In genomic region chr2:179692610-179693009, GRCh38 we compare ENCODE assay signal across 30 cellular contexts.
DNase-seq lines count a peak whose midpoint lies in the region; ATAC-seq, FAIRE-seq and TF ChIP-seq lines count a peak whose summit lies in the region.
"Had no signal": no experiment of that assay in that cellular context is flagged by ENCODE, and none has a peak within 500 bp of the region (broad histone marks: within the 10 kb centered on the region; RNA-seq: fewer than 3 reads in every experiment).

No MANE protein-coding gene starts in this region.

- H2BK15ac ChIP-seq in mesendoderm (replicated peaks; ENCODE audit: low read depth) = no peak overlapping the region

- WGBS in mesendoderm (ENCODE audit: extremely low coverage, insufficient coverage, low lambda C conversion rate) = no CpG with 5 or more reads among the region's 1 CpG

- no peak for FAIRE-seq in bronchial epithelial cell (lab: Jason Lieb, UNC)
- FAIRE-seq: endometrium had no signal

- no peak overlapping the region for H2AK5ac ChIP-seq in mesendoderm (ENCODE audit: low read length)

- no peak overlapping the region for H3K9ac ChIP-seq in mesendoderm (ENCODE audit: low read length)
- H3K9ac ChIP-seq: neural progenitor cell, parathyroid adenoma had no signal

- H3K79me1 ChIP-seq in mesendoderm (ENCODE audit: low read length) = no peaks in the 10 kb centered on the region

- no peak for TF ChIP-seq CTCF in bronchial epithelial cell (IDR thresholded peaks at IDR 0.05; ENCODE audit: insufficient read depth, low read length, severe bottlenecking)
- TF ChIP-seq CTCF in brain microvascular endothelial cell (IDR thresholded peaks at IDR 0.05; ENCODE audit: low read depth, low read length, missing control alignments) = no peak

- H3K56ac ChIP-seq in mesendoderm (ENCODE audit: low read length) = no peak overlapping the region

- H3K4me1 ChIP-seq in mesendoderm (ENCODE audit: control insufficient read depth, low read depth, low read length) = no peaks in the 10 kb centered on the region
- H3K4me1 ChIP-seq: esophagus muscularis mucosa, neural progenitor cell, parathyroid adenoma, right atrium auricular region had no signal

- H2BK5ac ChIP-seq in mesendoderm (ENCODE audit: low read length) = no peak overlapping the region

- intact Hi-C loops in left colon (cut with DNase I, micrococcal nuclease) = no loop called here

- H3K27ac ChIP-seq in mesendoderm (ENCODE audit: low read depth, low read length) = no peak overlapping the region
- no peak overlapping the region for H3K27ac ChIP-seq in brain microvascular endothelial cell
- H3K27ac ChIP-seq: C4-2B, esophagus muscularis mucosa, neural progenitor cell, parathyroid adenoma, right atrium auricular region had no signal

- H3K4me3 ChIP-seq in bronchial epithelial cell (ENCODE audit: low read depth, low read length) (no peak overlapping the region), mesendoderm (ENCODE audit: low read length) (no peak overlapping the region), brain microvascular endothelial cell (ENCODE audit: low read depth, low read length) (no peak overlapping the region)
- H3K4me3 ChIP-seq: esophagus muscularis mucosa, neural progenitor cell, right atrium auricular region had no signal

- H3K36me3 ChIP-seq in bronchial epithelial cell (ENCODE audit: control insufficient read depth, insufficient read depth, low read length) (no peaks in the 10 kb centered on the region), mesendoderm (ENCODE audit: control insufficient read depth, insufficient read depth, low read length) (no peaks in the 10 kb centered on the region), brain microvascular endothelial cell (replicated peaks) (no peaks in the 10 kb centered on the region)
- H3K36me3 ChIP-seq: esophagus muscularis mucosa, right atrium auricular region had no signal

- H3K79me2 ChIP-seq in mesendoderm (ENCODE audit: control insufficient read depth, insufficient read depth, low read length) = no peaks in the 10 kb centered on the region
- H3K79me2 ChIP-seq: parathyroid adenoma had no signal

- ATAC-seq in GM21576 (IDR thresholded peaks at IDR 0.05; ENCODE audit: unreplicated experiment) (no peak), left colon (no peak)
- ATAC-seq: activated naive CD8-positive, alpha-beta T cell treated with anti-CD3 and anti-CD28 coated beads, Interleukin-2, amount 50 U/mL, for 24 hours; left ventricle myocardium superior; stimulated activated naive CD8-positive, alpha-beta T cell treated with anti-CD3 and anti-CD28 coated beads, Interleukin-15, Interleukin-2, amounts not matched to agents 100 U/mL and 50 U/mL, for 24 hours; T-helper 17 cell had no signal

- H3K4me2 ChIP-seq in mesendoderm (ENCODE audit: low read length) = no peak overlapping the region
- H3K4me2 ChIP-seq: neural progenitor cell had no signal

- no peak overlapping the region for H3K18ac ChIP-seq in mesendoderm (ENCODE audit: low read length)

- H3K27me3 ChIP-seq in bronchial epithelial cell (ENCODE audit: control insufficient read depth, insufficient read depth, low read length) = no peaks in the 10 kb centered on the region
- no peaks in the 10 kb centered on the region for H3K27me3 ChIP-seq in mesendoderm (ENCODE audit: insufficient read depth, low read length, poor library complexity)
- H3K27me3 ChIP-seq in brain microvascular endothelial cell (replicated peaks) = no peaks in the 10 kb centered on the region
- H3K27me3 ChIP-seq: esophagus muscularis mucosa, neural progenitor cell, right atrium auricular region had no signal

- no peak overlapping the region for H3K23ac ChIP-seq in mesendoderm (ENCODE audit: low read length)

- in situ Hi-C loops in brain microvascular endothelial cell (cut with HindIII; ENCODE audit: low pct_ligation_motif_present, low sequenced_read_pairs) = no loop called here

- no peak overlapping the region for H4K5ac ChIP-seq in mesendoderm (ENCODE audit: low read length)

- no peak overlapping the region for H4K8ac ChIP-seq in mesendoderm (ENCODE audit: low read depth, low read length)

- H2BK120ac ChIP-seq in mesendoderm (ENCODE audit: low read depth, low read length) = no peak overlapping the region

- peak; percentile 36 for DNase-seq in EL
- peak; percentile 10 for DNase-seq in HT1080 (ENCODE audit: low read depth)
- DNase-seq in bronchial epithelial cell (ENCODE audit: low read depth) = peak; percentile 15
- DNase-seq in mesendoderm = peak; percentile 25
- no peak for DNase-seq in brain microvascular endothelial cell
- DNase-seq in left colon = no peak
- no peak for DNase-seq in COR-L47 (lab: John Stamatoyannopoulos, UW)
- DNase-seq: activated CD4-positive, alpha-beta T cell treated with anti-CD3 and anti-CD28 coated beads, Interleukin-2, amount 50 U/mL, for 48 hours; activated CD4-positive, CD25-positive, alpha-beta regulatory T cell treated with anti-CD3 and anti-CD28 coated beads, Interleukin-2, amount 50 U/mL, for 72 hours; activated gamma-delta T cell treated with Interleukin-2 at 50 U/mL for 16 hours; activated naive CD8-positive, alpha-beta T cell treated with anti-CD3 and anti-CD28 coated beads, Interleukin-2, amount 50 U/mL, for 24 hours; activated T-cell treated with anti-CD3 and anti-CD28 coated beads, Interleukin-2, amount 50 U/mL, for 48 hours; foreskin melanocyte; H9; left ventricle myocardium superior; NCI-H1092; NCI-H1694 treated with DMSO at 0.1 percent for 48 hours; NCI-H2171 treated with DMSO at 0.1 percent for 48 hours; NCI-H510A; OCI-M1; stimulated activated CD4-positive, alpha-beta T cell treated with anti-CD3 and anti-CD28 coated beads, Interleukin-1b, Interleukin-23, amount 100 ng/mL, for 48 hours; stimulated activated naive CD8-positive, alpha-beta T cell treated with anti-CD3 and anti-CD28 coated beads, Interleukin-15, Interleukin-2, amounts not matched to agents 100 U/mL and 50 U/mL, for 24 hours; T-helper 17 cell had no signal

- H3K4ac ChIP-seq in mesendoderm (ENCODE audit: low read depth, low read length) = no peak overlapping the region

Comparison
In these comparisons a context has a peak if more than half of its experiments do, and no peak if none do; other contexts are left out.
1. DNase-seq: peak in EL (single experiment), HT1080 (single experiment), bronchial epithelial cell (single experiment) and mesendoderm (single experiment); none in brain microvascular endothelial cell (single experiment), left colon (0 of 2) and COR-L47 (single experiment).